ENCODE assay signal across 11 cellular contexts in the genomic region with DNA sequence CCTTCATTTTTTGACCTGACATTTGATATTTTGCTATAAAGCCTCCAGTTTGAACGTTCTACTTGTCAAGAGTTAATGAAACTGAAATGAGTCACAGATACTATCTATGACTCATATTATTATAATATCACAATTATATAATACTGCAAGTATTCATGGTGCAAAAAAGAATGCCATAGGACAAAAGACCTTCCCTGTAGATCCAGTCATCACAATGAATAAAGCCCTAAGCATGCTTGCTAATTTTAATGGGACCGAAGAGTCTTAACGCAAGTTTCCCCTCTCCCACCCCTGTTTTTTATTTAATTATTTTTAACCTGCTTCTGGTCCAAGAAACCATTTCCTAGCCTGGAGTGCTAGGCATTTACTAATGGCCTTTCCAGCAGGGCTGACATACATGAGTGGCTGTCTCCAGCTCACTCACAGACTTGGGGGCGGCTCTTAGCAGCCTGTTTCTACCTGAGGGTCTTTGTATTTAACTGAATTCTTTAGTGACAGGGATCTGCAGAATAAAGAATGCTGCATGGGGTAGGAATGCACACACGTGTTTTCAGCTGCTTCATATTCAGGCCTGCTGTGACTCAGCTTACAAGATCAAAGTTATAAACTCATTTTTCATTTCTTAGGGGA.
DNase-seq lines count a peak whose midpoint lies in the region; ATAC-seq and TF ChIP-seq lines count a peak whose summit lies in the region.
"Had no signal": no experiment of that assay in that cellular context is flagged by ENCODE, and none has a peak within 500 bp of the region (broad histone marks: within the 10 kb centered on the region; RNA-seq: fewer than 3 reads in every experiment).

No MANE protein-coding gene starts in this region.

- intact Hi-C loops in CD4-positive, alpha-beta T cell (cut with DNase I, micrococcal nuclease), result no loop called here
- intact Hi-C loops in colonic mucosa (cut with DNase I), result no loop called here

- TF ChIP-seq RAD21 in Ishikawa (IDR thresholded peaks at IDR 0.05; ENCODE audit: low read depth), result no peak

- H3K9me3 Mint-ChIP-seq in CD4-positive, alpha-beta T cell, result no peaks in the 10 kb centered on the region

- H3K4me3 Mint-ChIP-seq in CD4-positive, alpha-beta T cell, result no peak overlapping the region

- WGBS in tibial nerve, 2 donors, result 33 to 37% methylated on average over 5 of the region's 5 CpGs

- H3K27ac Mint-ChIP-seq in CD4-positive, alpha-beta T cell, result peak overlapping the region; percentile 28

- TF ChIP-seq EP300 in Ishikawa (IDR thresholded peaks at IDR 0.05; ENCODE audit: borderline replicate concordance), result no peak; the same call in 1 of the 2 replicates
- no peak for TF ChIP-seq EP300 in tibial nerve (IDR thresholded peaks at IDR 0.05)

- no peaks in the 10 kb centered on the region for H3K4me1 ChIP-seq in colonic mucosa
- H3K4me1 ChIP-seq in mucosa of rectum (ENCODE audit: control insufficient read depth in 2 of 2, insufficient read depth in 2 of 2, low read length in 2 of 2), result peaks cover 20 to 39% of the 10 kb centered on the region in 2 donors
- H3K4me1 ChIP-seq in tibial nerve, result peaks cover 0 to 13% (median 5%) of the 10 kb centered on the region in 4 donors

- TF ChIP-seq POLR2A in tibial nerve (IDR thresholded peaks at IDR 0.05), result no peak

- H3K9ac ChIP-seq in colonic mucosa (ENCODE audit: low read depth in 2 of 2, low read length in 2 of 2) (no peak overlapping the region), mucosa of rectum (ENCODE audit: low read depth in 1 of 2, low read length in 2 of 2) (peak overlapping the region in 1 of 2 donors; percentile 24)

- H3K4me3 ChIP-seq in colonic mucosa (no peak overlapping the region), mucosa of rectum (ENCODE audit: low read length in 2 of 2) (no peak overlapping the region), tibial nerve (no peak overlapping the region)

- H3K27me3 Mint-ChIP-seq in CD4-positive, alpha-beta T cell, result peaks cover 5% of the 10 kb centered on the region

- no peaks in the 10 kb centered on the region for H3K36me3 Mint-ChIP-seq in CD4-positive, alpha-beta T cell (ENCODE audit: low read depth)

- POLR2A ChIA-PET in CD4-positive, alpha-beta T cell (lab: Charles Lee), result interaction anchor here (1.0 to 2.6 kb wide), 3 partner anchors 8 to 17 kb away, joined by 3 to 9 read pairs (median 4); no protein-coding TSS in a partner anchor

- CTCF ChIA-PET in CD4-positive, alpha-beta T cell (lab: Charles Lee), result interaction anchor here (1.3 to 2.1 kb wide), 4 partner anchors 12 to 115 kb away, joined by 4 to 9 read pairs (median 6); no protein-coding TSS in a partner anchor

- DNase-seq in CD4-positive, alpha-beta T cell, result no peak
- no peak for DNase-seq in colonic mucosa
- no peak for DNase-seq in NCI-H2171 (lab: John Stamatoyannopoulos, UW)
- DNase-seq in tibial nerve (ENCODE audit: low spot score in 2 of 2), result no peak
- DNase-seq in DMS79 (lab: John Stamatoyannopoulos, UW), result no peak
- DNase-seq in activated effector memory CD4-positive, alpha-beta T cell treated with anti-CD3 and anti-CD28 coated beads, Interleukin-2, amount 50 U/mL, for 16 hours, result no peak
- DNase-seq: DMS79 treated with DMSO at 0.1 percent for 48 hours, left cardiac atrium, NCI-H2227 treated with DMSO at 0.1 percent for 48 hours had no signal

- ATAC-seq in CD4-positive, alpha-beta T cell (ENCODE audit: poor library complexity), result peak; percentile 27

- no peak for TF ChIP-seq CTCF in CD4-positive, alpha-beta T cell (IDR thresholded peaks at IDR 0.05)
- no peak for TF ChIP-seq CTCF in colonic mucosa (IDR thresholded peaks at IDR 0.05)
- no peak for TF ChIP-seq CTCF in tibial nerve (IDR thresholded peaks at IDR 0.05)

- H3K27ac ChIP-seq in CD4-positive, alpha-beta T cell (ENCODE audit: low read depth, low read length), result no peak overlapping the region
- H3K27ac ChIP-seq in colonic mucosa, result peak overlapping the region; percentile 48
- peak overlapping the region; percentile 71 to 85 for H3K27ac ChIP-seq in mucosa of rectum (ENCODE audit: low read depth in 2 of 2, low read length in 2 of 2)
- H3K27ac ChIP-seq in tibial nerve, result no peak overlapping the region

- H3K36me3 ChIP-seq in colonic mucosa (no peaks in the 10 kb centered on the region), mucosa of rectum (ENCODE audit: control insufficient read depth in 2 of 2, insufficient read depth in 2 of 2, low read length in 2 of 2) (no peaks in the 10 kb centered on the region), tibial nerve (no peaks in the 10 kb centered on the region)

- H3K27me3 ChIP-seq in CD4-positive, alpha-beta T cell (ENCODE audit: control insufficient read depth, insufficient read depth, low read length), result no peaks in the 10 kb centered on the region
- H3K27me3 ChIP-seq in colonic mucosa, result no peaks in the 10 kb centered on the region
- no peaks in the 10 kb centered on the region for H3K27me3 ChIP-seq in mucosa of rectum (ENCODE audit: control insufficient read depth in 2 of 2, insufficient read depth in 2 of 2, low read length in 2 of 2)
- H3K27me3 ChIP-seq in tibial nerve, result no peaks in the 10 kb centered on the region

- no peaks in the 10 kb centered on the region for H3K9me3 ChIP-seq in CD4-positive, alpha-beta T cell (ENCODE audit: control insufficient read depth, low read length)
- H3K9me3 ChIP-seq in colonic mucosa (no peaks in the 10 kb centered on the region), mucosa of rectum (ENCODE audit: control insufficient read depth in 2 of 2, low read length in 2 of 2) (no peaks in the 10 kb centered on the region), tibial nerve (no peaks in the 10 kb centered on the region)

- H3K4me1 Mint-ChIP-seq in CD4-positive, alpha-beta T cell (ENCODE audit: low read depth), result peaks cover 5% of the 10 kb centered on the region

TF ChIP-seq in Ishikawa, 13 proteins besides CTCF, POLR2A, EP300 and RAD21:
- no peak for TF ChIP-seq TCF12 (IDR thresholded peaks at IDR 0.05; ENCODE audit: low read depth)
- TF ChIP-seq CREB1 (IDR thresholded peaks at IDR 0.05; ENCODE audit: low read depth), result no peak
- TF ChIP-seq CEBPB (IDR thresholded peaks at IDR 0.05), result no peak
- peak; percentile 4; the same call in 1 of the 2 replicates for TF ChIP-seq TEAD4 (IDR thresholded peaks at IDR 0.05)

Comparison
In these comparisons a context has a peak if more than half of its experiments do, and no peak if none do; other contexts are left out.
1. H3K27ac ChIP-seq: peak in colonic mucosa (single experiment) and mucosa of rectum (2 of 2); none in CD4-positive, alpha-beta T cell (single experiment) and tibial nerve (0 of 4).